ENCODE assay signal across 9 cellular contexts in genomic region chr10:59903871-59904270, GRCh38. TPM values are rescaled to one million over a fixed set of nuclear protein-coding genes. Genes with fewer than 3 reads are reported as not detected.
DNase-seq lines count a peak whose midpoint lies in the region; ATAC-seq, FAIRE-seq and TF ChIP-seq lines count a peak whose summit lies in the region.
"Had no signal": no experiment of that assay in that cellular context is flagged by ENCODE, and none has a peak within 500 bp of the region (broad histone marks: within the 10 kb centered on the region; RNA-seq: fewer than 3 reads in every experiment).

No MANE protein-coding gene starts in this region.

- CTCF ChIA-PET in CD8-positive, alpha-beta T cell (lab: Charles Lee), result no interaction called here
- CTCF ChIA-PET in H1 (lab: Charles Lee; ENCODE audit: partially characterized antibody), result interaction anchor here (1.7 to 4.9 kb wide), 3 partner anchors 15 to 39 kb away, joined by 4 to 34 read pairs (median 17); no protein-coding TSS in a partner anchor

- POLR2A ChIA-PET in CD8-positive, alpha-beta T cell (lab: Charles Lee), result interaction anchor here (1.8 kb wide), 1 partner anchor 10 kb away, joined by 5 read pairs; no protein-coding TSS in a partner anchor
- POLR2A ChIA-PET in H1 (lab: Charles Lee; ENCODE audit: partially characterized antibody), result interaction anchor here (1.2 to 7.8 kb wide), 5 partner anchors 12 to 194 kb away, joined by 3 to 90 read pairs (median 8); partner anchors contain the start of gene SLC16A9

- H2BK20ac ChIP-seq in H1 (ENCODE audit: low read length), result no peak overlapping the region

- WGBS in H1 (ENCODE audit: extremely low coverage in 1 of 2, insufficient coverage in 1 of 2, insufficient read length in 1 of 2, insufficient replicate concordance in 2 of 2, low coverage in 1 of 2, low lambda C conversion rate in 2 of 2, missing lambda C conversion rate in 1 of 2), 2 experiments, result 48% methylated on average over 6 of the region's 6 CpGs; no CpG with 5 or more reads in 1 of the 2 experiments

- H3K18ac ChIP-seq in H1 (ENCODE audit: extremely low read depth, low read length), result peak overlapping the region; percentile 24; the same call in 1 of the 2 replicates

- no peaks in the 10 kb centered on the region for H3K9me3 Mint-ChIP-seq in CD8-positive, alpha-beta T cell
- H3K9me3 Mint-ChIP-seq in osteocyte (ENCODE audit: unreplicated experiment), result no peaks in the 10 kb centered on the region
- H3K9me3 Mint-ChIP-seq: activated naive CD4-positive, alpha-beta T cell treated with anti-CD3 and anti-CD28 coated beads, Interleukin-2, amount 50 U/mL, for 72 hours had no signal

- no peak overlapping the region for H3K27ac Mint-ChIP-seq in CD8-positive, alpha-beta T cell
- H3K27ac Mint-ChIP-seq in osteocyte (ENCODE audit: unreplicated experiment), result no peak overlapping the region

- peaks cover 59% of the 10 kb centered on the region for H3K4me1 ChIP-seq in CD8-positive, alpha-beta T cell (ENCODE audit: insufficient read depth, low read length)
- peaks cover 8 to 30% (median 21%) of the 10 kb centered on the region in 4 experiments for H3K4me1 ChIP-seq in H1 (replicated peaks in 1 of 4; ENCODE audit: control insufficient read depth in 3 of 4, insufficient read depth in 4 of 4, low read length in 3 of 4)

- peaks cover 82% of the 10 kb centered on the region for H3K4me1 Mint-ChIP-seq in CD8-positive, alpha-beta T cell (ENCODE audit: low read depth)
- peaks cover 50% of the 10 kb centered on the region for H3K4me1 Mint-ChIP-seq in osteocyte (ENCODE audit: unreplicated experiment)

- no peak for TF ChIP-seq POLR2A in H1 (IDR thresholded peaks at IDR 0.05; ENCODE audit: control extremely low read depth in 1 of 2, low read depth in 2 of 2, low read length in 2 of 2)

- no peak overlapping the region for H3K14ac ChIP-seq in H1 (ENCODE audit: insufficient read length)

- TF ChIP-seq RAD21 in H1 (IDR thresholded peaks at IDR 0.05 in 1 of 2, conservative IDR thresholded peaks at IDR 0.05 in 1 of 2; ENCODE audit: low read depth in 2 of 2, low read length in 2 of 2), result no peak

- H3K4me2 ChIP-seq in H1 (ENCODE audit: insufficient read depth in 1 of 2, low read depth in 2 of 2, low read length in 2 of 2), result peak overlapping the region; percentile 79 to 98

- H2AK5ac ChIP-seq in H1 (ENCODE audit: low read depth, low read length), result no peak overlapping the region

- no peak overlapping the region for H2AFZ ChIP-seq in H1 (ENCODE audit: low read length)

- H2BK120ac ChIP-seq in H1 (replicated peaks; ENCODE audit: low read depth, low read length), result no peak overlapping the region

- peak overlapping the region; percentile 95 for H3K4me3 Mint-ChIP-seq in CD8-positive, alpha-beta T cell
- H3K4me3 Mint-ChIP-seq in osteocyte (ENCODE audit: unreplicated experiment), result peak overlapping the region; percentile 95

- no peak overlapping the region for H3K9ac ChIP-seq in H1 (replicated peaks in 1 of 4; ENCODE audit: extremely low read depth in 1 of 4, low read depth in 3 of 4, low read length in 3 of 4)

- H3K23me2 ChIP-seq in H1 (ENCODE audit: low read depth, low read length), result peaks cover 16% of the 10 kb centered on the region

- no peak for DNase-seq in CD8-positive, alpha-beta T cell
- DNase-seq in NOMO-1 treated with DMSO at 0.1 percent for 48 hours (lab: John Stamatoyannopoulos, UW; ENCODE audit: unreplicated experiment), result peak; percentile 61
- no peak for DNase-seq in H1 (ENCODE audit: low read depth in 1 of 2, low spot score in 2 of 2)
- DNase-seq in osteocyte (ENCODE audit: extremely low spot score, unreplicated experiment), result no peak
- no peak for DNase-seq in stimulated activated CD4-positive, alpha-beta T cell treated with anti-CD3 and anti-CD28 coated beads, Interleukin-12 subunit alpha, Interleukin-12 subunit beta, amount 100 ng/mL, for 4 hours
- no peak for DNase-seq in stimulated activated CD4-positive, alpha-beta T cell treated with anti-CD3 and anti-CD28 coated beads, Interleukin-2, amount 100 ng/mL, for 48 hours
- no peak for DNase-seq in activated gamma-delta T cell (lab: John Stamatoyannopoulos, UW)
- DNase-seq in NCI-H2171 (lab: John Stamatoyannopoulos, UW), result no peak

- H3K36me3 ChIP-seq in CD8-positive, alpha-beta T cell (ENCODE audit: insufficient read depth, low read length), result no peaks in the 10 kb centered on the region
- no peaks in the 10 kb centered on the region for H3K36me3 ChIP-seq in H1 (ENCODE audit: control insufficient read depth in 2 of 4, insufficient read depth in 4 of 4, low read length in 3 of 4)

- H3K4ac ChIP-seq in H1 (replicated peaks; ENCODE audit: insufficient read length, low read depth, low read length), result no peak overlapping the region

- no peak for TF ChIP-seq CTCF in CD8-positive, alpha-beta T cell (IDR thresholded peaks at IDR 0.05)
- TF ChIP-seq CTCF in H1 (IDR thresholded peaks at IDR 0.05; ENCODE audit: control extremely low read depth in 1 of 3, insufficient read depth in 1 of 3, low read depth in 1 of 3, low read length in 3 of 3) (no peak), osteocyte (IDR thresholded peaks at IDR 0.05) (no peak)

- no peak overlapping the region for H3K23ac ChIP-seq in H1 (ENCODE audit: insufficient read length)

- no peak overlapping the region for H4K91ac ChIP-seq in H1 (replicated peaks; ENCODE audit: insufficient read length, low read length)

- no peaks in the 10 kb centered on the region for H3K9me3 ChIP-seq in CD8-positive, alpha-beta T cell (ENCODE audit: low read length)
- no peaks in the 10 kb centered on the region for H3K9me3 ChIP-seq in H1 (ENCODE audit: insufficient read depth in 2 of 2, low read depth in 1 of 2, low read length in 1 of 2)

- H3K27me3 Mint-ChIP-seq in CD8-positive, alpha-beta T cell (ENCODE audit: low read depth), result no peaks in the 10 kb centered on the region
- no peaks in the 10 kb centered on the region for H3K27me3 Mint-ChIP-seq in osteocyte (ENCODE audit: unreplicated experiment)

- TF ChIP-seq EP300 in H1 (IDR thresholded peaks at IDR 0.05; ENCODE audit: borderline replicate concordance in 1 of 2, low read depth in 2 of 2, low read length in 2 of 2), result no peak

- H4K20me1 ChIP-seq in H1 (replicated peaks in 1 of 2; ENCODE audit: control insufficient read depth in 1 of 2, insufficient read depth in 2 of 2, low read length in 2 of 2), result peaks cover 30 to 40% of the 10 kb centered on the region in 2 experiments

- no peak for FAIRE-seq in H1 (lab: Jason Lieb, UNC)

- peaks cover 25% of the 10 kb centered on the region for H3K36me3 Mint-ChIP-seq in CD8-positive, alpha-beta T cell
- no peaks in the 10 kb centered on the region for H3K36me3 Mint-ChIP-seq in osteocyte (ENCODE audit: unreplicated experiment)

- H3K56ac ChIP-seq in H1 (replicated peaks; ENCODE audit: insufficient read length, low read depth, low read length), result no peak overlapping the region

- H3K79me2 ChIP-seq in H1 (ENCODE audit: control insufficient read depth in 1 of 2, insufficient read depth in 2 of 2, low read length in 2 of 2), result peaks cover 56 to 72% of the 10 kb centered on the region in 2 experiments

- no peak overlapping the region for H2BK5ac ChIP-seq in H1 (ENCODE audit: low read depth, low read length)

- peaks cover 12% of the 10 kb centered on the region for H3K79me1 ChIP-seq in H1 (ENCODE audit: low read depth, low read length)

- no peak overlapping the region for H2BK15ac ChIP-seq in H1 (ENCODE audit: low read length)

- no peaks in the 10 kb centered on the region for H3K27me3 ChIP-seq in CD8-positive, alpha-beta T cell (ENCODE audit: insufficient read depth, low read length)
- no peaks in the 10 kb centered on the region for H3K27me3 ChIP-seq in H1 (replicated peaks in 1 of 4; ENCODE audit: control insufficient read depth in 3 of 4, extremely low read depth in 1 of 4, insufficient read depth in 3 of 4, low read length in 3 of 4)

- no peak overlapping the region for H4K8ac ChIP-seq in H1 (ENCODE audit: extremely low read depth, insufficient read depth, low read length)

- no peak overlapping the region for H3K4me3 ChIP-seq in CD8-positive, alpha-beta T cell (ENCODE audit: low read depth, low read length)
- H3K4me3 ChIP-seq in H1 (ENCODE audit: extremely low read depth in 1 of 4, insufficient read depth in 2 of 4, low read depth in 3 of 4, low read length in 4 of 4), result peak overlapping the region; percentile 81 to 98 (median 95); a peak in 6 of 8 replicates

- intact Hi-C loops in CD8-positive, alpha-beta T cell (cut with DNase I, micrococcal nuclease), result loop anchor here in 1 of 2 experiments (2.0 kb wide), 2 partner anchors 1521 to 1635 kb away; partner anchors contain the start of gene CISD1

- no peak overlapping the region for H2BK12ac ChIP-seq in H1 (ENCODE audit: low read depth, low read length)

- H4K5ac ChIP-seq in H1 (ENCODE audit: insufficient read length, low read depth, low read length), result no peak overlapping the region

- no peak for ATAC-seq in CD8-positive, alpha-beta T cell
- ATAC-seq: activated naive CD4-positive, alpha-beta T cell treated with anti-CD3 and anti-CD28 coated beads, Interleukin-2, amount 50 U/mL, for 72 hours had no signal

- H3K27ac ChIP-seq in CD8-positive, alpha-beta T cell (ENCODE audit: low read depth, low read length), result no peak overlapping the region
- no peak overlapping the region for H3K27ac ChIP-seq in H1 (ENCODE audit: low read depth, low read length)

TF ChIP-seq in H1, 55 proteins besides CTCF, POLR2A, EP300 and RAD21 (continues in another document):
- TF ChIP-seq CHD2 (IDR thresholded peaks at IDR 0.05; ENCODE audit: low read length) (no peak), ASH2L (IDR thresholded peaks at IDR 0.05; ENCODE audit: low read length) (no peak), KDM5A (IDR thresholded peaks at IDR 0.05; ENCODE audit: low read length) (no peak), GTF2F1 (IDR thresholded peaks at IDR 0.05; ENCODE audit: borderline replicate concordance, low read depth, low read length) (no peak), CTBP2 (IDR thresholded peaks at IDR 0.05; ENCODE audit: borderline replicate concordance, insufficient read depth, insufficient read length, low read length) (no peak), ZNF274 (IDR thresholded peaks at IDR 0.05; ENCODE audit: borderline replicate concordance, extremely low read depth, low read length) (no peak), TEAD4 (IDR thresholded peaks at IDR 0.05; ENCODE audit: low read depth, low read length) (no peak), CREB1 (IDR thresholded peaks at IDR 0.05) (no peak), TCF12 (IDR thresholded peaks at IDR 0.05; ENCODE audit: low read depth, low read length) (no peak)

RNA-seq across cellular contexts. Expression of gene CCDC6, which starts 2.5 kb away (rescaled TPM):
- 10 to 100 TPM; 21.6 to 23.7 TPM for total RNA-seq in CD8-positive, alpha-beta T cell
- 74.4 and 74.8 TPM in 2 replicates for total RNA-seq in H1 (2021; fragmentation: NEBNext Ultra II Directional; extraction: Animal tissue kit (Norgen Biotek cat#: 25700))
- polyA plus RNA-seq in H1 (2011; rRNA removed), result 28.2 and 42.2 TPM in 2 replicates
- polyA plus RNA-seq in H1 (2011; cell fraction: cytosol; rRNA removed), result 25.6 TPM
- 26.6 TPM for polyA plus RNA-seq in H1 (2011; cell fraction: nucleus; rRNA removed)
- 23.9 to 42.1 TPM (median 30.6 TPM) in 4 replicates for polyA plus RNA-seq in H1 (2012, experiment 1 of 2)
- polyA plus RNA-seq in H1 (2012, experiment 2 of 2), result 6.1 TPM
- 29.5 TPM for polyA plus RNA-seq in H1 (2013, experiment 1 of 2)
- 29.9 TPM for polyA plus RNA-seq in H1 (2013, experiment 2 of 2)
- 76.2 and 77.5 TPM in 2 replicates for polyA minus RNA-seq in H1 (2011; rRNA and poly(A)+ RNA removed)
- 52.0 TPM for polyA minus RNA-seq in H1 (2011; cell fraction: cytosol; rRNA and poly(A)+ RNA removed)
- polyA minus RNA-seq in H1 (2011; cell fraction: nucleus; rRNA and poly(A)+ RNA removed), result 90.9 TPM
- 37.6 and 38.0 TPM in 2 replicates for total RNA-seq in osteocyte
